ENCODE assay signal across 29 cellular contexts in genomic region chr7:125828153-125828690, GRCh38.
"Had no signal": no experiment of that assay in that cellular context is flagged by ENCODE, and none has a peak within 500 bp of the region (broad histone marks: within the 10 kb centered on the region; RNA-seq: fewer than 3 reads in every experiment).

No MANE protein-coding gene starts in this region.

- ATAC-seq: activated CD4-positive, alpha-beta T cell treated with anti-CD3 and anti-CD28 coated beads for 36 hours; effector memory CD8-positive, alpha-beta T cell; foreskin keratinocyte; heart left ventricle; left colon; naive thymus-derived CD4-positive, alpha-beta T cell; stimulated activated memory B cell treated with anti-CD40 and anti-IgM and Interleukin-4, amounts not matched to agents 10 μg/mL and 1 μg/mL and 100 μg/mL, for 72 hours; stimulated activated naive CD8-positive, alpha-beta T cell treated with anti-CD3 and anti-CD28 coated beads, Interleukin-15, amount 100 ng/mL, for 72 hours had no signal

- DNase-seq: activated CD4-positive, alpha-beta T cell treated with anti-CD3 and anti-CD28 coated beads for 36 hours; activated CD4-positive, alpha-beta T cell treated with anti-CD3 and anti-CD28 coated beads, Interleukin-2, amount 50 U/mL, for 4 hours; activated CD4-positive, CD25-positive, alpha-beta regulatory T cell; activated CD8-positive, alpha-beta memory T cell treated with anti-CD3 and anti-CD28 coated beads for 24 hours; activated effector memory CD4-positive, alpha-beta T cell treated with anti-CD3 and anti-CD28 coated beads, Interleukin-2, amount 50 U/mL, for 16 hours; activated naive CD4-positive, alpha-beta T cell treated with anti-CD3 and anti-CD28 coated beads for 36 hours; activated naive CD8-positive, alpha-beta T cell treated with anti-CD3 and anti-CD28 coated beads for 36 hours; adrenal gland; aorta; cortex of kidney; effector memory CD8-positive, alpha-beta T cell; heart left ventricle; hypothalamus; immature natural killer cell; kidney; left colon; naive thymus-derived CD4-positive, alpha-beta T cell; ovary; sigmoid colon; small intestine; stimulated activated CD4-positive, alpha-beta T cell treated with anti-CD3 and anti-CD28 coated beads, Interleukin-4, amount 100 ng/mL, for 4 hours; stimulated activated CD8-positive, alpha-beta memory T cell treated with anti-CD3 and anti-CD28 coated beads, Interleukin-4, amount 100 ng/mL, for 48 hours; stimulated activated naive CD8-positive, alpha-beta T cell treated with anti-CD3 and anti-CD28 coated beads, Interleukin-15, amount 100 ng/mL, for 72 hours; T-helper 1 cell; thyroid gland; upper lobe of left lung had no signal

- H3K4me3 ChIP-seq: adrenal gland, heart left ventricle, ovary, sigmoid colon, thyroid gland, upper lobe of left lung, vagina had no signal
